9 cellular contexts compared by ENCODE assay signal in the genomic region with DNA sequence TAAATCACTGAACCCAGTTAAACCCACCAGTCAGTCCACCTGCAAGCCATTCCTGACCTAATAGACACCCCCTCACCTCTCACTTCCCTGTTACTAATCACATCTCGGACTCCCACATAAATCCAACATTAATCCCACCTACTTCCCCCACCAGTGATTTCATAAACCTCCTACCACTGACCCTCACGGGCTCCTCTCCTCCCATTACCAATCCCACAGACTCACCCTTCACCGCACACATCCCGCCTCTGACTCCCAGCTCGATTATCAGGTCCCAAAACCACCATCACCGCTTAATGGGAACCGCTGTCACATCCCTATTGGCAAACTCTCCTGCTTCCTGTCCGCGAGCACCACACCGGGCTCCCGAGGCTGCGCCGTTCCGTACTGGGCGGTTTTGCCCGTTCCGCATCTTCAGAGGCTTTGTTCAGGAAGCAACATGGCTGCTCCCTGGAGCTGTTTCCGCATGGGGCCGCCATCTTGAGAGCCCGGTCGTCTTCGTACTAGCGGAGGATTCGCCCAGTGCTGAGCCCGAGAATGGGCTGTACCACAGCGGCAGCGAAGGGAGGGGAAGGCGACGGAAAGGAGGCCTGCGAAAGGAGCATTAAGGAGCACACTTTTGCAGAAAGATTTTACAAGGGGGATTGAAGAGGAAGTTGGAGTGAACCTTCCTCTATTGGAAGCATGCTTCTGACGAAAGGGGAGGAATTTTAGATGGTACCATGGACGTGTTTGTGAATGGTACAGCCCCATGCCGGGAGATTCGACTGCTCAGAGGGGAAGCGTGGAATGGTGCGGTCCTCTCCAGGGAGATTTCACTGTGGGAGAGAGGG. TPM values are rescaled to one million over a fixed set of nuclear protein-coding genes. Genes with fewer than 3 reads are reported as not detected.
DNase-seq lines count a peak whose midpoint lies in the region; ATAC-seq, FAIRE-seq and TF ChIP-seq lines count a peak whose summit lies in the region.
"Had no signal": no experiment of that assay in that cellular context is flagged by ENCODE, and none has a peak within 500 bp of the region (broad histone marks: within the 10 kb centered on the region; RNA-seq: fewer than 3 reads in every experiment).

A gene (minus strand): TSS at position 502 of the 833 bp plus-strand sequence. CDS start 1,825 bp downstream, outside the sequence.

- TF ChIP-seq POLR2A in H54 (IDR thresholded peaks at IDR 0.05; ENCODE audit: low read depth, low read length): peak; percentile 6; the same call in 1 of the 2 replicates

- H3K4me1 Mint-ChIP-seq in activated T-helper 17 cell treated with anti-CD3 and anti-CD28 coated beads, Interleukin-2, amount 50 U/mL, for 72 hours: no peaks in the 10 kb centered on the region

- FAIRE-seq in H54 (lab: Jason Lieb, UNC): peak; percentile 99
- FAIRE-seq: G401.6 had no signal

- H3K27ac ChIP-seq in ACC112 (ENCODE audit: low read depth, low read length) (peak within 1 kb of the TSS; percentile 74), fibroblast of lung (ENCODE audit: insufficient read depth, low read length) (peak within 1 kb of the TSS; percentile 98)

- H3K9ac ChIP-seq in fibroblast of lung (ENCODE audit: insufficient read depth, low read length) (peak within 1 kb of the TSS; percentile 85), mucosa of stomach (ENCODE audit: low read length) (peak within 1 kb of the TSS; percentile 38)

- DNase-seq in H54 (ENCODE audit: insufficient read length, low spot score) (peak; percentile 64), NCI-H748 treated with DMSO at 0.1 percent for 48 hours (lab: John Stamatoyannopoulos, UW) (peak; percentile 91), fibroblast of lung (ENCODE audit: low read depth in 2 of 2) (peak; percentile 97)
- DNase-seq in stimulated activated CD8-positive, alpha-beta memory T cell treated with anti-CD3 and anti-CD28 coated beads, Interleukin-4, amount 100 ng/mL, for 4 hours (ENCODE audit: low read depth in 2 of 2, low spot score in 1 of 2): peak; percentile 10 to 32

- peak; percentile 78 for ATAC-seq in activated T-helper 17 cell treated with anti-CD3 and anti-CD28 coated beads, Interleukin-2, amount 50 U/mL, for 72 hours (replicated peaks)
- no peak for ATAC-seq in GM21529 (IDR thresholded peaks at IDR 0.05; ENCODE audit: unreplicated experiment)

- H3K36me3 Mint-ChIP-seq in activated T-helper 17 cell treated with anti-CD3 and anti-CD28 coated beads, Interleukin-2, amount 50 U/mL, for 72 hours (ENCODE audit: low read depth): peaks cover 19% of the 10 kb centered on the region

- H4K20me1 ChIP-seq in fibroblast of lung (ENCODE audit: control insufficient read depth, extremely low read depth, insufficient read depth, low read length): no peaks in the 10 kb centered on the region

- no peaks in the 10 kb centered on the region for H3K9me3 ChIP-seq in fibroblast of lung (ENCODE audit: control insufficient read depth, insufficient read depth, low read depth, low read length)
- peaks cover 15% of the 10 kb centered on the region for H3K9me3 ChIP-seq in mucosa of stomach (ENCODE audit: control insufficient read depth, low read length)

- H3K4me3 Mint-ChIP-seq in activated T-helper 17 cell treated with anti-CD3 and anti-CD28 coated beads, Interleukin-2, amount 50 U/mL, for 72 hours: peak within 1 kb of the TSS; percentile 80

- H3K4me3 ChIP-seq in ACC112 (ENCODE audit: low read depth, low read length): peak within 1 kb of the TSS; percentile 78
- H3K4me3 ChIP-seq in fibroblast of lung (replicated peaks in 1 of 4; ENCODE audit: control extremely low read depth in 1 of 4, insufficient read depth in 1 of 4, low read depth in 3 of 4, low read length in 4 of 4): peak within 1 kb of the TSS; percentile 49 to 85 (median 74)
- H3K4me3 ChIP-seq in mucosa of stomach (ENCODE audit: low read length): peak within 1 kb of the TSS; percentile 98

- H3K4me1 ChIP-seq in ACC112 (ENCODE audit: control insufficient read depth, insufficient read depth, low read length, unreplicated experiment) (peaks cover 5% of the 10 kb centered on the region), fibroblast of lung (ENCODE audit: control insufficient read depth, extremely low read depth, insufficient read depth, low read length) (no peaks in the 10 kb centered on the region), mucosa of stomach (ENCODE audit: control insufficient read depth, insufficient read depth, low read length) (no peaks in the 10 kb centered on the region)

- H3K79me2 ChIP-seq in ACC112 (ENCODE audit: control insufficient read depth, insufficient read depth, low read length, unreplicated experiment) (no peaks in the 10 kb centered on the region), fibroblast of lung (ENCODE audit: control insufficient read depth, insufficient read depth, low read length) (no peaks in the 10 kb centered on the region)

- H2AFZ ChIP-seq in ACC112 (ENCODE audit: low read length, unreplicated experiment): peak within 1 kb of the TSS; percentile 96
- peak within 1 kb of the TSS; percentile 100 for H2AFZ ChIP-seq in fibroblast of lung (ENCODE audit: low read length)

- peak within 1 kb of the TSS; percentile 85 for H3K27ac Mint-ChIP-seq in activated T-helper 17 cell treated with anti-CD3 and anti-CD28 coated beads, Interleukin-2, amount 50 U/mL, for 72 hours

- TF ChIP-seq CTCF in fibroblast of lung (conservative IDR thresholded peaks at IDR 0.05 in 1 of 2, IDR thresholded peaks at IDR 0.05 in 1 of 2; ENCODE audit: low read depth in 1 of 2, low read length in 2 of 2): no peak

- H3K27me3 ChIP-seq in ACC112 (ENCODE audit: insufficient read depth, low read length): no peaks in the 10 kb centered on the region
- H3K27me3 ChIP-seq in fibroblast of lung (ENCODE audit: control insufficient read depth, insufficient read depth, low read length): no peaks in the 10 kb centered on the region
- H3K27me3 ChIP-seq in mucosa of stomach (ENCODE audit: control insufficient read depth, insufficient read depth, low read length): no peaks in the 10 kb centered on the region

- peak within 1 kb of the TSS; percentile 89 for H3K4me2 ChIP-seq in fibroblast of lung (ENCODE audit: extremely low read depth, insufficient read depth, low read length)

- H3K36me3 ChIP-seq in ACC112 (ENCODE audit: insufficient read depth, low read length) (peaks cover 39% of the 10 kb centered on the region), fibroblast of lung (ENCODE audit: control insufficient read depth, insufficient read depth, low read length) (peaks cover 2% of the 10 kb centered on the region), mucosa of stomach (ENCODE audit: control insufficient read depth, insufficient read depth, low read length) (no peaks in the 10 kb centered on the region)

- peaks cover 29% of the 10 kb centered on the region for H3K9me3 Mint-ChIP-seq in activated T-helper 17 cell treated with anti-CD3 and anti-CD28 coated beads, Interleukin-2, amount 50 U/mL, for 72 hours

- H3K27me3 Mint-ChIP-seq in activated T-helper 17 cell treated with anti-CD3 and anti-CD28 coated beads, Interleukin-2, amount 50 U/mL, for 72 hours: peaks cover 19% of the 10 kb centered on the region

RNA-seq across cellular contexts. Expression of the gene that starts here (rescaled TPM):
- total RNA-seq in activated T-helper 17 cell treated with anti-CD3 and anti-CD28 coated beads, Interleukin-2, amount 50 U/mL, for 72 hours: 1 to 10 TPM in 1 of 2 donors, under 1 TPM in 1; 0.71 to 1.5 TPM
- total RNA-seq in fibroblast of lung: 8.0 and 9.9 TPM in 2 replicates
- polyA plus RNA-seq in fibroblast of lung: 5.2 TPM in 2 replicates
- 3.5 and 4.1 TPM in 2 replicates for polyA plus RNA-seq in fibroblast of lung (2012)
- polyA minus RNA-seq in fibroblast of lung (ENCODE audit: low replicate concordance): 0.33 and 0.43 TPM in 2 replicates

Comparison
In these comparisons a context has a peak if more than half of its experiments do, and no peak if none do; other contexts are left out.
1. DNase-seq: peak in every context shown above with its lines; median percentile 97 in fibroblast of lung; 91 in NCI-H748 treated with DMSO at 0.1 percent for 48 hours; 64 in H54; 21 in stimulated activated CD8-positive, alpha-beta memory T cell treated with anti-CD3 and anti-CD28 coated beads, Interleukin-4, amount 100 ng/mL, for 4 hours.